1 cellular context compared by ENCODE assay signal in genomic region chr15:99706557-99707303, GRCh38.
TF ChIP-seq lines count a peak whose summit lies in the region.

No MANE protein-coding gene starts in this region.

TF ChIP-seq in IMR-90, 13 proteins besides CTCF, POLR2A, EP300 and RAD21:
- no peak for TF ChIP-seq RFX5 (IDR thresholded peaks at IDR 0.05; ENCODE audit: low read depth, low read length)
- no peak for TF ChIP-seq SMC3 (IDR thresholded peaks at IDR 0.05; ENCODE audit: low read depth, low read length)
- TF ChIP-seq RCOR1 (IDR thresholded peaks at IDR 0.05; ENCODE audit: insufficient replicate concordance, low read length): no peak
- TF ChIP-seq USF2 (IDR thresholded peaks at IDR 0.05; ENCODE audit: low read depth, low read length): no peak
- no peak for TF ChIP-seq ELK1 (IDR thresholded peaks at IDR 0.05; ENCODE audit: borderline replicate concordance, low read depth, low read length)
- no peak for TF ChIP-seq MXI1 (IDR thresholded peaks at IDR 0.05; ENCODE audit: borderline replicate concordance, low read depth, low read length)
- TF ChIP-seq MAZ (IDR thresholded peaks at IDR 0.05; ENCODE audit: borderline replicate concordance, low read depth, low read length): no peak
- TF ChIP-seq CEBPB (IDR thresholded peaks at IDR 0.05; ENCODE audit: low read depth, low read length): no peak
- no peak for TF ChIP-seq NFE2L2 (IDR thresholded peaks at IDR 0.05; ENCODE audit: low read depth, low read length)
- TF ChIP-seq CHD1 (IDR thresholded peaks at IDR 0.05; ENCODE audit: low read depth, low read length): no peak
- no peak for TF ChIP-seq MAFK (IDR thresholded peaks at IDR 0.05; ENCODE audit: low read depth, low read length)
